ENCODE assay signal across 9 cellular contexts in the genomic region with DNA sequence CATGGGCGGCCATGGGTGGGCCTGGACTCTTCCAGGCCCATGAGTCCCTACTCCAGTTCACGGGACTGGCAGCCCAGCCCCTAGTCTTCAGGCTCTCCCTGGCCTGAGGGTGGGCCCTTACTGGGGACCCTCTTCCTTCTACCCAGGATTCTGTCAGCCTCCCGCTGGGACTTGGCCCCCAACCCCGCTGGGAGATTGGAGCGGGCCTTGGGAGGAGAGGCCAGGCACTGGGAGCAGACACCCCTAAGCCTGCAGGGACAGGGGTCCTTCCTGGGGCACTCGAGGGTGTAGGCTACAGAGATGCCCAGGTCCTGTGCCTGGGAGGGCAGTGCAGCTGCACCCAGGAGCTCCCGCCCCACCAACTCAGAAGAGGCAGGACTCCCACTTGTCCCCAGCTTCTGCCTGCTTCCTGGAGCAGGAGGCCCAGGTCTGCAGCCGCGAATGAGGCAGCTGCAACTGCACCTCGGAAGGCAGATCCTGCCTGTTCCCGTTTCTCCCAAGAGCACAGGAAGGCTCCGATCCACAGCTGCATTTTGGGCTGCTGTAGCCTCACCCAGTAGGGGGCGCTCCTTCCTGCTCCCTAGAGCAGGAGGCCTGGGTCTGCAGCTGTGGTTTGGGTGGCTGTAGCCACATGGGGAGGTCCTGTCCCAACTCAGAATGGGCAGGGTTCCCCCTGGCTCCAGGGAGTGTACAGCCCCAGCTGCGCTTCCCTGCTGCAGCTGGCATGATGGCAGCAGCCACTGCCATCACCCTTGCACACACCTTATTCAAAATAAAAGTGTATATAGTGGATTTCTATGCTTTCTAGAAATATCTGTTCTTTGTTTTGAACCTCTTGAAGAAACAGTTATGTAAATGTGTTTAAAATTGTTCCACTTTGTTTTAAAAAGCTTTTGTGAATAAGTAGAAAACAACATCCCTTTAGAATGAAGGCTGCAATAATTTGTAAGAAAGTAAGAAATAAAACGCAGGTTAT. TPM values are rescaled to one million over a fixed set of nuclear protein-coding genes. Genes with fewer than 3 reads are reported as not detected.
A peak's percentile ranks its signal among the peaks of the same experiment; 100 is the strongest.
DNase-seq lines count a peak whose midpoint lies in the region; ATAC-seq, FAIRE-seq and TF ChIP-seq lines count a peak whose summit lies in the region.
"Had no signal": no experiment of that assay in that cellular context is flagged by ENCODE, and none has a peak within 500 bp of the region (broad histone marks: within the 10 kb centered on the region; RNA-seq: fewer than 3 reads in every experiment).

No MANE protein-coding gene starts in this region.

- no peak for TF ChIP-seq EP300 in K562 (IDR thresholded peaks at IDR 0.05; ENCODE audit: low read length)
- TF ChIP-seq EP300 in transverse colon (IDR thresholded peaks at IDR 0.05; ENCODE audit: low read depth), result no peak
- TF ChIP-seq EP300 in sigmoid colon (IDR thresholded peaks at IDR 0.05), result no peak

- no peaks in the 10 kb centered on the region for H4K20me1 ChIP-seq in K562 (replicated peaks; ENCODE audit: control insufficient read depth, insufficient read depth, low read length)

- TF ChIP-seq RAD21 in K562 (CRISPR knock-in tag; conservative IDR thresholded peaks at IDR 0.05 in 1 of 2, IDR thresholded peaks at IDR 0.05 in 1 of 2), result peak; percentile 10 to 38; a peak in 2 of 4 replicates

- ATAC-seq in K562 (peak; percentile 82), lower lobe of right lung (peak; percentile 68 to 74), HG03108 (IDR thresholded peaks at IDR 0.05; ENCODE audit: unreplicated experiment) (no peak)

- H3K27ac ChIP-seq in SJSA1 (peak overlapping the region; percentile 54; the same call in 1 of the 2 replicates), K562 (ENCODE audit: extremely low read depth, low read depth, low read length) (no peak overlapping the region), lower lobe of right lung (no peak overlapping the region), transverse colon (no peak overlapping the region), sigmoid colon (no peak overlapping the region)

- H3K36me3 ChIP-seq in SJSA1 (no peaks in the 10 kb centered on the region), K562 (ENCODE audit: control insufficient read depth, insufficient read depth, low read length) (no peaks in the 10 kb centered on the region), lower lobe of right lung (no peaks in the 10 kb centered on the region), transverse colon (no peaks in the 10 kb centered on the region), sigmoid colon (no peaks in the 10 kb centered on the region)

- H3K4me1 ChIP-seq in SJSA1 (replicated peaks) (peaks cover 32% of the 10 kb centered on the region), K562 (replicated peaks in 1 of 2; ENCODE audit: control insufficient read depth in 2 of 2, insufficient read depth in 2 of 2, low read length in 2 of 2) (no peaks in the 10 kb centered on the region; a peak in 1 of 5 replicates), lower lobe of right lung (no peaks in the 10 kb centered on the region), transverse colon (no peaks in the 10 kb centered on the region), sigmoid colon (peaks cover 0 to 6% (median 2%) of the 10 kb centered on the region in 4 donors)

- no peak for FAIRE-seq in K562 (lab: Jason Lieb, UNC)
- FAIRE-seq: G401.6 had no signal

- POLR2A ChIA-PET in K562 (lab: Yijun Ruan, JAX), result no interaction called here

- no peaks in the 10 kb centered on the region for H3K9me1 ChIP-seq in K562 (ENCODE audit: control insufficient read depth, insufficient read depth, low read length)

- 2% methylated on average over 13 of the region's 15 CpGs for WGBS in K562 (ENCODE audit: insufficient coverage, low coverage, missing lambda C conversion rate)
- 74 to 91% methylated on average over 1 to 14 of the region's 15 CpGs for WGBS in transverse colon (ENCODE audit: low coverage in 1 of 2), 2 donors
- WGBS in sigmoid colon, 2 donors, result 58 to 63% methylated on average over 15 of the region's 15 CpGs

- H2AFZ ChIP-seq in K562 (ENCODE audit: low read depth, low read length), result no peak overlapping the region

- no TSS peak for BruUV-seq in K562 (replicated peaks; lab: Mats Ljungman, UMichigan)

- H3K4me3 ChIP-seq in SJSA1 (no peak overlapping the region), K562 (no peak overlapping the region), lower lobe of right lung (no peak overlapping the region), transverse colon (no peak overlapping the region), sigmoid colon (no peak overlapping the region)

- TF ChIP-seq POLR2A in K562 (conservative IDR thresholded peaks at IDR 0.05) (no peak), transverse colon (IDR thresholded peaks at IDR 0.05) (no peak), sigmoid colon (IDR thresholded peaks at IDR 0.05) (no peak)

- TF ChIP-seq CTCF in K562 (IDR thresholded peaks at IDR 0.05 in 2 of 3, conservative IDR thresholded peaks at IDR 0.05 in 1 of 3; ENCODE audit: insufficient read depth in 2 of 3, low read depth in 1 of 3, low read length in 3 of 3), result peak; percentile 53 to 75 (median 58)
- TF ChIP-seq CTCF in lower lobe of right lung (IDR thresholded peaks at IDR 0.05), result peak; percentile 59
- peak; percentile 27 to 55 (median 48) for TF ChIP-seq CTCF in transverse colon (IDR thresholded peaks at IDR 0.05)
- TF ChIP-seq CTCF in sigmoid colon (IDR thresholded peaks at IDR 0.05), result no peak

- CTCF ChIA-PET in K562 (lab: Yijun Ruan, JAX; ENCODE audit: low intra/inter-chr PET ratio), result no interaction called here

- intact Hi-C loops in K562 (cut with micrococcal nuclease), result loop anchor here (5.0 kb wide), 1 partner anchor 63 kb away; no protein-coding TSS in a partner anchor
- intact Hi-C loops in lower lobe of right lung (cut with DNase I), result no loop called here
- intact Hi-C loops in transverse colon (cut with DNase I; ENCODE audit: low total_unique reads), result no loop called here
- intact Hi-C loops in sigmoid colon (cut with DNase I), result no loop called here

- no peak overlapping the region for H3K4me2 ChIP-seq in K562 (ENCODE audit: insufficient read depth, low read length)

- no peaks in the 10 kb centered on the region for H3K27me3 ChIP-seq in SJSA1 (replicated peaks)
- H3K27me3 ChIP-seq in K562 (ENCODE audit: control insufficient read depth in 2 of 2, insufficient read depth in 2 of 2, low read length in 2 of 2), result peaks cover 0 to 2% of the 10 kb centered on the region in 2 experiments; a peak in 2 of 5 replicates
- H3K27me3 ChIP-seq in lower lobe of right lung (ENCODE audit: low read depth), result peaks cover 3% of the 10 kb centered on the region
- H3K27me3 ChIP-seq in transverse colon, result no peaks in the 10 kb centered on the region
- H3K27me3 ChIP-seq in sigmoid colon, result no peaks in the 10 kb centered on the region

- no peaks in the 10 kb centered on the region for H3K79me2 ChIP-seq in K562 (ENCODE audit: control insufficient read depth, insufficient read depth, low read length)

- peak; percentile 27 to 29 for DNase-seq in SHP77 (lab: John Stamatoyannopoulos, UW)
- DNase-seq in SHP77 treated with DMSO at 0.1 percent for 48 hours (lab: John Stamatoyannopoulos, UW), result no peak
- no peak for DNase-seq in SJSA1 (ENCODE audit: low read depth in 1 of 2, low spot score in 2 of 2)
- peak; percentile 11 to 52 (median 22) for DNase-seq in K562 (ENCODE audit: extremely low read depth in 1 of 4, low spot score in 3 of 4)
- DNase-seq in lower lobe of right lung, result peak; percentile 66
- peak; percentile 42 for DNase-seq in transverse colon
- DNase-seq in sigmoid colon, result no peak

- H3K9ac ChIP-seq in K562 (ENCODE audit: insufficient read depth in 1 of 2, low read depth in 2 of 2, low read length in 2 of 2), result no peak overlapping the region

- H3K9me3 ChIP-seq in SJSA1 (replicated peaks) (no peaks in the 10 kb centered on the region), K562 (replicated peaks; ENCODE audit: control insufficient read depth, insufficient read depth, low read depth, low read length) (no peaks in the 10 kb centered on the region), lower lobe of right lung (no peaks in the 10 kb centered on the region), transverse colon (no peaks in the 10 kb centered on the region), sigmoid colon (no peaks in the 10 kb centered on the region)

- in situ Hi-C loops in K562 (cut with MboI), result no loop called here
- in situ Hi-C loops in transverse colon (cut with MboI; ENCODE audit: low pct_ligation_motif_present in 1 of 4, low pct_unique_long_range_greater_than_20kb in 1 of 4, low sequenced_read_pairs in 3 of 4), result no loop called here

TF ChIP-seq in K562, 482 proteins besides CTCF, POLR2A, EP300 and RAD21 (continues in another document):
- TF ChIP-seq, protein P1, sequence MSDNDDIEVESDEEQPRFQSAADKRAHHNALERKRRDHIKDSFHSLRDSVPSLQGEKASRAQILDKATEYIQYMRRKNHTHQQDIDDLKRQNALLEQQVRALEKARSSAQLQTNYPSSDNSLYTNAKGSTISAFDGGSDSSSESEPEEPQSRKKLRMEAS (CRISPR knock-in tag; IDR thresholded peaks at IDR 0.05), result no peak

RNA-seq across cellular contexts. Expression of a gene that starts 46.8 kb away (rescaled TPM):
- not detected in 2 replicates for total RNA-seq in SJSA1 (2014; rRNA removed; shearing (Covaris generic))
- not detected in 2 replicates for total RNA-seq in K562 (2011; cell fraction: chromatin; rRNA removed; ENCODE audit: low replicate concordance)
- total RNA-seq in K562 (2011; cell fraction: nucleolus; rRNA removed), result not detected in 2 replicates
- total RNA-seq in K562 (2011; cell fraction: nucleoplasm; rRNA removed), result not detected in 2 replicates
- not detected in 2 replicates for total RNA-seq in K562 (2014; rRNA removed)
- total RNA-seq in K562 (2014; rRNA removed; fragmentation: Illumina TruSeq; extraction: Trizol), result not detected in 2 replicates
- total RNA-seq in K562 (2015; rRNA removed; fragmentation: Illumina TruSeq; extraction: Trizol), result not detected in 2 replicates
- not detected in 2 replicates for total RNA-seq in K562 (2021)
- not detected in 2 replicates for polyA plus RNA-seq in K562 (2011; rRNA removed)
- polyA plus RNA-seq in K562 (2011; cell fraction: cytosol; rRNA removed), result not detected in 2 replicates
- polyA plus RNA-seq in K562 (2011; cell fraction: nucleus; rRNA removed), result not detected in 2 replicates
- polyA plus RNA-seq in K562 (2012), result not detected in 2 replicates
- polyA plus RNA-seq in K562 (2014; fragmentation: Illumina TruSeq; extraction: Trizol), result not detected in 2 replicates
- polyA plus RNA-seq in K562 (2014; fragmentation: Nextera tagmentation; extraction: Ambion mirVana), result not detected
- not detected in 2 replicates for polyA plus RNA-seq in K562 (2014; rRNA removed)
- polyA minus RNA-seq in K562 (2011; rRNA and poly(A)+ RNA removed), result not detected in 2 replicates
- polyA minus RNA-seq in K562 (2011; cell fraction: cytosol; rRNA and poly(A)+ RNA removed), result not detected in 2 replicates
- polyA minus RNA-seq in K562 (2011; cell fraction: nucleus; rRNA and poly(A)+ RNA removed), result not detected in 2 replicates
- total RNA-seq in lower lobe of right lung, result 0.27 TPM
- total RNA-seq in transverse colon, result not detected
- not detected for total RNA-seq in sigmoid colon
- polyA plus RNA-seq in sigmoid colon, result not detected

Comparison
In these comparisons a context has a peak if more than half of its experiments do, and no peak if none do; other contexts are left out.
1. DNase-seq: peak in SHP77 (2 of 2), K562 (4 of 4), lower lobe of right lung (single experiment) and transverse colon (single experiment); none in SHP77 treated with DMSO at 0.1 percent for 48 hours (single experiment), SJSA1 (0 of 2) and sigmoid colon (single experiment).
2. CTCF ChIP-seq: peak in K562 (3 of 3), lower lobe of right lung (single experiment) and transverse colon (5 of 5); none in sigmoid colon (0 of 4).